In the genomic region with DNA sequence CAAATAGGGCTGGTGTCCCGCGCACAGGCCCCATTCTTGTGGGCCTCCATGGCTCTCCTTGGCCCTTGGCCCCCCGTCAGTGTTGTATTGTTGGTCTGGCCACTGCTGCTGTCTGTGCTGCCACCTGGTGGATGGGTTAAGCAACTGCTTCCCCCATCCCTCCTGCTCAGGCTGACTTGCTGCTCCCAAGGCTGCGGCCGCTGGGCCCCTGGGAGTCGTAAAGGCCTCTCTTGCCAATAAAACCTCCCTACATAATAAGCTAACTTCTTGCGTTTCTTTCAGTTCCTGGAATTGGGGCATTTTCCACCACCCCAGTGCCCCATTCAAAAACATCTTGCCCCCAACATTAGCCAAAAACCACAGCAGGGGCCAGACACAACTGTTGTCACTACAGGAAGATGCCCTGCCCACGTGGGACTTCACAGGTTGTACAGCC, we compare ENCODE assay signal across 1 cellular context.
TF ChIP-seq lines count a peak whose summit lies in the region.

No MANE protein-coding gene starts in this region.

TF ChIP-seq in K562, 482 proteins besides CTCF, POLR2A, EP300 and RAD21 (continued from another document and continues in another):
- TF ChIP-seq ETS1 (conservative IDR thresholded peaks at IDR 0.05; ENCODE audit: control insufficient read depth, low read depth, low read length) (0 out of 2 replicates have a peak, but pooled peaks have one; percentile 5), HNRNPL (IDR thresholded peaks at IDR 0.05; ENCODE audit: low read depth, low read length) (no peak), ZSCAN29 (IDR thresholded peaks at IDR 0.05) (no peak), E2F5 (CRISPR knock-in tag; IDR thresholded peaks at IDR 0.05) (no peak), RBM15 (IDR thresholded peaks at IDR 0.05; ENCODE audit: insufficient read depth, low read length) (no peak), ESRRA (IDR thresholded peaks at IDR 0.05; ENCODE audit: borderline replicate concordance, low read depth) (0 out of 2 replicates have a peak, but pooled peaks have one; percentile 14), LARP7 (IDR thresholded peaks at IDR 0.05) (no peak), E2F1 (CRISPR knock-in tag; IDR thresholded peaks at IDR 0.05) (0 out of 2 replicates have a peak, but pooled peaks have one; percentile 30), XRCC5 (IDR thresholded peaks at IDR 0.05; ENCODE audit: low read depth, low read length) (peak; percentile 91), TOE1 (IDR thresholded peaks at IDR 0.05; ENCODE audit: borderline replicate concordance) (0 out of 2 replicates have a peak, but pooled peaks have one; percentile 30), TOE1 (CRISPR knock-in tag; IDR thresholded peaks at IDR 0.05; ENCODE audit: borderline replicate concordance, low read depth) (no peak), ZNF707 (CRISPR knock-in tag; conservative IDR thresholded peaks at IDR 0.05) (no peak), TRIM28 (IDR thresholded peaks at IDR 0.05) (0 out of 2 replicates have a peak, but pooled peaks have one; percentile 39), SOX6 (IDR thresholded peaks at IDR 0.05) (peak; percentile 46; the same call in 1 of the 2 replicates), ZNF511 (CRISPR knock-in tag; IDR thresholded peaks at IDR 0.05) (no peak), LEF1 (IDR thresholded peaks at IDR 0.05) (no peak), BRCA1 (IDR thresholded peaks at IDR 0.05) (no peak), BRCA1 (CRISPR knock-in tag; IDR thresholded peaks at IDR 0.05) (no peak), ZMIZ1 (IDR thresholded peaks at IDR 0.05; ENCODE audit: low read depth in 2 of 2, low read length in 2 of 2) (0 out of 4 replicates have a peak, but pooled peaks of 1 of the 2 experiments have one; percentile 32), DEAF1 (CRISPR knock-in tag; IDR thresholded peaks at IDR 0.05) (peak; percentile 90), ZNF12 (CRISPR knock-in tag; IDR thresholded peaks at IDR 0.05) (0 out of 2 replicates have a peak, but pooled peaks have one; percentile 36), SMAD2 (IDR thresholded peaks at IDR 0.05; ENCODE audit: low read depth, low read length) (no peak), ERF (CRISPR knock-in tag; IDR thresholded peaks at IDR 0.05) (no peak), TCF3 (CRISPR knock-in tag; IDR thresholded peaks at IDR 0.05) (peak; percentile 13; the same call in 1 of the 2 replicates), NRF1 (conservative IDR thresholded peaks at IDR 0.05 in 1 of 2, IDR thresholded peaks at IDR 0.05 in 1 of 2) (0 out of 4 replicates have a peak, but pooled peaks have one; percentile 10 to 13), CTCFL (IDR thresholded peaks at IDR 0.05; ENCODE audit: borderline replicate concordance, insufficient read depth, low read depth, low read length, poor library complexity, severe bottlenecking) (peak; percentile 53), MED1 (CRISPR knock-in tag; IDR thresholded peaks at IDR 0.05; ENCODE audit: borderline replicate concordance) (no peak), RCOR1 (IDR thresholded peaks at IDR 0.05; ENCODE audit: borderline replicate concordance in 1 of 2, low read depth in 2 of 2, low read length in 2 of 2) (peak in 1 of 2 experiments; percentile 77; a peak in 1 of 4 replicates), CXXC5 (CRISPR knock-in tag; IDR thresholded peaks at IDR 0.05) (peak; percentile 31; the same call in 1 of the 2 replicates), YY1 (IDR thresholded peaks at IDR 0.05; ENCODE audit: borderline replicate concordance in 1 of 3, control insufficient read depth in 1 of 3, extremely low read depth in 1 of 3, insufficient read depth in 3 of 3, insufficient read length in 1 of 3, insufficient replicate concordance in 2 of 3, low read depth in 1 of 3, low read length in 2 of 3) (peak in 2 of 3 experiments; percentile 39 to 43), NEUROD1 (IDR thresholded peaks at IDR 0.05; ENCODE audit: borderline replicate concordance, low read depth, low read length, partially characterized antibody) (peak; percentile 23), ARID2 (IDR thresholded peaks at IDR 0.05) (peak; percentile 85), TFAM (CRISPR knock-in tag; conservative IDR thresholded peaks at IDR 0.05) (no peak), CBX3 (IDR thresholded peaks at IDR 0.05; ENCODE audit: borderline replicate concordance in 1 of 2, low read length in 2 of 2) (peak in 1 of 2 experiments; percentile 28; a peak in 1 of 3 replicates), SMARCA4 (IDR thresholded peaks at IDR 0.05) (no peak), PREB (CRISPR knock-in tag; IDR thresholded peaks at IDR 0.05) (no peak), ZNF143 (CRISPR knock-in tag; IDR thresholded peaks at IDR 0.05) (no peak), CTBP1 (IDR thresholded peaks at IDR 0.05; ENCODE audit: borderline replicate concordance) (peak; percentile 39; the same call in 1 of the 2 replicates), STAG1 (CRISPR knock-in tag; IDR thresholded peaks at IDR 0.05; ENCODE audit: borderline replicate concordance) (peak; percentile 89), POLR2B (IDR thresholded peaks at IDR 0.05; ENCODE audit: low read depth, partially characterized antibody) (no peak), CEBPG (CRISPR knock-in tag; IDR thresholded peaks at IDR 0.05) (peak; percentile 45; the same call in 1 of the 2 replicates), CEBPG (tag; conservative IDR thresholded peaks at IDR 0.05 in 1 of 2, IDR thresholded peaks at IDR 0.05 in 1 of 2) (peak in 1 of 2 experiments; percentile 28; a peak in 1 of 4 replicates)
- TF ChIP-seq, protein P1, sequence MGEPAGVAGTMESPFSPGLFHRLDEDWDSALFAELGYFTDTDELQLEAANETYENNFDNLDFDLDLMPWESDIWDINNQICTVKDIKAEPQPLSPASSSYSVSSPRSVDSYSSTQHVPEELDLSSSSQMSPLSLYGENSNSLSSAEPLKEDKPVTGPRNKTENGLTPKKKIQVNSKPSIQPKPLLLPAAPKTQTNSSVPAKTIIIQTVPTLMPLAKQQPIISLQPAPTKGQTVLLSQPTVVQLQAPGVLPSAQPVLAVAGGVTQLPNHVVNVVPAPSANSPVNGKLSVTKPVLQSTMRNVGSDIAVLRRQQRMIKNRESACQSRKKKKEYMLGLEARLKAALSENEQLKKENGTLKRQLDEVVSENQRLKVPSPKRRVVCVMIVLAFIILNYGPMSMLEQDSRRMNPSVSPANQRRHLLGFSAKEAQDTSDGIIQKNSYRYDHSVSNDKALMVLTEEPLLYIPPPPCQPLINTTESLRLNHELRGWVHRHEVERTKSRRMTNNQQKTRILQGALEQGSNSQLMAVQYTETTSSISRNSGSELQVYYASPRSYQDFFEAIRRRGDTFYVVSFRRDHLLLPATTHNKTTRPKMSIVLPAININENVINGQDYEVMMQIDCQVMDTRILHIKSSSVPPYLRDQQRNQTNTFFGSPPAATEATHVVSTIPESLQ (CRISPR knock-in tag; IDR thresholded peaks at IDR 0.05): no peak
